In the genomic region with DNA sequence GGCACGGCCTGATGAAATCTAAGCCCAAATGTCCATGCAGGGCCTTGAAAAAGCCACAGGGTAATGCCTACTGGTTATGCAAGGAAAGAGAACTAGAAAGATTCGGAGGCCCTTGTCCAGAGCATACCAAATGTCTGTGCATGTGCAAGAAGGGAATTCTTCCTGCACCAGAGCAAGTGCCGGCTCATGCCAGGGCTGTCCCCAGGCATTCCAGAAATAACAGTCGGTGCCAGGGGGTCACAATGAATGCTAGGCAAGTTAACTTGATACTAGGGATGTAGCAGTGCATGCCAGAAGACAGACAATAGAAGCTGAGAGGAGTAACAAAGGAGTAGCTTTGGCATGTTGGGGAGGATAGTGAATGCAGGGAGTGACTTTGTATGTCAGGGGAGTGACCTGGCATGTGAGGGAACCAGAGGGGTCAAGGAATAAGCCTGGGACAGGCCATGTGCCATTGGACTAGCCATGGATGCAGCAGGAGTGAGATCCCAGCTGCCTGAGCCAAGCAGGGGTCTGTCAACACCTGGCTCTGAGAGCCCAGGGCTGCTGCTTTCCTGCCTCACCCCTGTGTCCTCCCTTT, we compare ENCODE assay signal across 17 cellular contexts.
DNase-seq lines count a peak whose midpoint lies in the region; TF ChIP-seq lines count a peak whose summit lies in the region.
"Had no signal": no experiment of that assay in that cellular context is flagged by ENCODE, and none has a peak within 500 bp of the region (broad histone marks: within the 10 kb centered on the region; RNA-seq: fewer than 3 reads in every experiment).

No MANE protein-coding gene starts in this region.

- TF ChIP-seq CTCF in glutamatergic neuron (IDR thresholded peaks at IDR 0.05; ENCODE audit: partially characterized antibody, unreplicated experiment), result no peak
- TF ChIP-seq CTCF in type B pancreatic cell (conservative IDR thresholded peaks at IDR 0.05), result no peak

- H3K27ac Mint-ChIP-seq in activated CD4-positive, alpha-beta T cell treated with anti-CD3 and anti-CD28 coated beads, Interleukin-2, amount 10 ng/mL, durations not matched to agents 24 days and 14 days, result no peak overlapping the region
- H3K27ac Mint-ChIP-seq in glutamatergic neuron (ENCODE audit: unreplicated experiment) (peak overlapping the region; percentile 53), type B pancreatic cell (no peak overlapping the region)
- H3K27ac Mint-ChIP-seq in activated CD4-positive, alpha-beta memory T cell treated with anti-CD3 and anti-CD28 coated beads for 36 hours, result no peak overlapping the region

- intact Hi-C loops in activated CD4-positive, alpha-beta T cell treated with anti-CD3 and anti-CD28 coated beads, Interleukin-2, amount 10 ng/mL, durations not matched to agents 24 days and 14 days (cut with micrococcal nuclease), result no loop called here
- intact Hi-C loops in activated CD4-positive, alpha-beta memory T cell treated with anti-CD3 and anti-CD28 coated beads for 36 hours (cut with micrococcal nuclease), result loop anchor here (10.0 kb wide), 1 partner anchor 1342 kb away; no protein-coding TSS in a partner anchor

- peaks cover 12% of the 10 kb centered on the region for H3K27me3 Mint-ChIP-seq in activated CD4-positive, alpha-beta T cell treated with anti-CD3 and anti-CD28 coated beads, Interleukin-2, amount 10 ng/mL, durations not matched to agents 24 days and 14 days
- peaks cover 7% of the 10 kb centered on the region for H3K27me3 Mint-ChIP-seq in glutamatergic neuron (ENCODE audit: unreplicated experiment)
- H3K27me3 Mint-ChIP-seq in type B pancreatic cell, result peaks cover 34% of the 10 kb centered on the region
- H3K27me3 Mint-ChIP-seq in activated CD4-positive, alpha-beta memory T cell treated with anti-CD3 and anti-CD28 coated beads for 36 hours, result peaks cover 19% of the 10 kb centered on the region

- peak; percentile 27 for DNase-seq in activated CD4-positive, alpha-beta T cell treated with anti-CD3 and anti-CD28 coated beads, Interleukin-2, amount 10 ng/mL, durations not matched to agents 24 days and 14 days
- DNase-seq in activated CD4-positive, alpha-beta T cell treated with anti-CD3 and anti-CD28 coated beads, Interleukin-2, amount 50 U/mL, for 48 hours, result no peak
- DNase-seq in glutamatergic neuron (no peak), myocyte (ENCODE audit: low read depth) (peak; percentile 71), type B pancreatic cell (ENCODE audit: extremely low spot score, unreplicated experiment) (peak; percentile 45), GDM1 (lab: John Stamatoyannopoulos, UW) (no peak)
- no peak for DNase-seq in activated CD4-positive, alpha-beta memory T cell treated with anti-CD3 and anti-CD28 coated beads for 36 hours
- no peak for DNase-seq in activated T-cell treated with anti-CD3 and anti-CD28 coated beads, Interleukin-2, amount 50 U/mL, for 48 hours
- DNase-seq: activated effector memory CD4-positive, alpha-beta T cell treated with anti-CD3 and anti-CD28 coated beads, Interleukin-2, amount 50 U/mL, for 16 hours; erythroblast; IMR-90; NCI-H1694; NCI-H774; SIG-M5; small intestine; stimulated activated CD4-positive, alpha-beta T cell treated with anti-CD3 and anti-CD28 coated beads, Interleukin-4, amount 100 ng/mL, for 1 hour; uterus had no signal

- no peaks in the 10 kb centered on the region for H3K36me3 Mint-ChIP-seq in activated CD4-positive, alpha-beta T cell treated with anti-CD3 and anti-CD28 coated beads, Interleukin-2, amount 10 ng/mL, durations not matched to agents 24 days and 14 days (ENCODE audit: low read depth)
- H3K36me3 Mint-ChIP-seq in glutamatergic neuron (ENCODE audit: unreplicated experiment) (peaks cover 10% of the 10 kb centered on the region), type B pancreatic cell (no peaks in the 10 kb centered on the region)
- H3K36me3 Mint-ChIP-seq in activated CD4-positive, alpha-beta memory T cell treated with anti-CD3 and anti-CD28 coated beads for 36 hours, result peaks cover 2% of the 10 kb centered on the region

- H3K4me3 Mint-ChIP-seq in activated CD4-positive, alpha-beta T cell treated with anti-CD3 and anti-CD28 coated beads, Interleukin-2, amount 10 ng/mL, durations not matched to agents 24 days and 14 days, result no peak overlapping the region
- H3K4me3 Mint-ChIP-seq in glutamatergic neuron (ENCODE audit: unreplicated experiment) (no peak overlapping the region), type B pancreatic cell (no peak overlapping the region)
- H3K4me3 Mint-ChIP-seq in activated CD4-positive, alpha-beta memory T cell treated with anti-CD3 and anti-CD28 coated beads for 36 hours, result no peak overlapping the region

- peaks cover 5% of the 10 kb centered on the region for H3K4me1 Mint-ChIP-seq in activated CD4-positive, alpha-beta T cell treated with anti-CD3 and anti-CD28 coated beads, Interleukin-2, amount 10 ng/mL, durations not matched to agents 24 days and 14 days
- H3K4me1 Mint-ChIP-seq in glutamatergic neuron (ENCODE audit: low read depth, unreplicated experiment), result peaks cover 3% of the 10 kb centered on the region
- H3K4me1 Mint-ChIP-seq in type B pancreatic cell (ENCODE audit: unreplicated experiment), result peaks cover 13% of the 10 kb centered on the region
- H3K4me1 Mint-ChIP-seq in activated CD4-positive, alpha-beta memory T cell treated with anti-CD3 and anti-CD28 coated beads for 36 hours (ENCODE audit: low read depth), result peaks cover 10% of the 10 kb centered on the region

- CTCF ChIA-PET in activated CD4-positive, alpha-beta memory T cell treated with anti-CD3 and anti-CD28 coated beads for 36 hours (lab: Charles Lee), result no interaction called here

- POLR2A ChIA-PET in activated CD4-positive, alpha-beta memory T cell treated with anti-CD3 and anti-CD28 coated beads for 36 hours (lab: Charles Lee), result no interaction called here

- no peaks in the 10 kb centered on the region for H3K9me3 Mint-ChIP-seq in activated CD4-positive, alpha-beta T cell treated with anti-CD3 and anti-CD28 coated beads, Interleukin-2, amount 10 ng/mL, durations not matched to agents 24 days and 14 days
- peaks cover 4% of the 10 kb centered on the region for H3K9me3 Mint-ChIP-seq in glutamatergic neuron (ENCODE audit: unreplicated experiment)
- H3K9me3 Mint-ChIP-seq in type B pancreatic cell, result peaks cover 9% of the 10 kb centered on the region
- H3K9me3 Mint-ChIP-seq in activated CD4-positive, alpha-beta memory T cell treated with anti-CD3 and anti-CD28 coated beads for 36 hours, result peaks cover 11% of the 10 kb centered on the region

Comparison
In these comparisons a context has a peak if more than half of its experiments do, and no peak if none do; other contexts are left out.
1. DNase-seq: peak in activated CD4-positive, alpha-beta T cell treated with anti-CD3 and anti-CD28 coated beads, Interleukin-2, amount 10 ng/mL, durations not matched to agents 24 days and 14 days (single experiment), myocyte (single experiment) and type B pancreatic cell (single experiment); none in activated CD4-positive, alpha-beta T cell treated with anti-CD3 and anti-CD28 coated beads, Interleukin-2, amount 50 U/mL, for 48 hours (0 of 2), glutamatergic neuron (single experiment), GDM1 (single experiment), activated CD4-positive, alpha-beta memory T cell treated with anti-CD3 and anti-CD28 coated beads for 36 hours (single experiment) and activated T-cell treated with anti-CD3 and anti-CD28 coated beads, Interleukin-2, amount 50 U/mL, for 48 hours (0 of 2).